ENCODE assay signal across 18 cellular contexts in genomic region chr1:96772972-96773371, GRCh38. TPM values are rescaled to one million over a fixed set of nuclear protein-coding genes. Genes with fewer than 3 reads are reported as not detected.
DNase-seq lines count a peak whose midpoint lies in the region; ATAC-seq and TF ChIP-seq lines count a peak whose summit lies in the region.
"Had no signal": no experiment of that assay in that cellular context is flagged by ENCODE, and none has a peak within 500 bp of the region (broad histone marks: within the 10 kb centered on the region; RNA-seq: fewer than 3 reads in every experiment).

No MANE protein-coding gene starts in this region.

- H3K4me2 ChIP-seq in hepatocyte = no peak overlapping the region

- H3K4me1 Mint-ChIP-seq in memory B cell = no peaks in the 10 kb centered on the region
- H3K4me1 Mint-ChIP-seq: CD14-positive monocyte had no signal

- peak overlapping the region; percentile 50 for H3K27ac Mint-ChIP-seq in memory B cell
- H3K27ac Mint-ChIP-seq: CD8-positive, alpha-beta T cell had no signal

- no peak overlapping the region for H3K9ac ChIP-seq in NT2/D1 (ENCODE audit: insufficient read length, low read depth)

- no peak for ATAC-seq in memory B cell (ENCODE audit: low read depth)
- ATAC-seq: CD8-positive, alpha-beta T cell had no signal

- TF ChIP-seq CTCF in A673 (conservative IDR thresholded peaks at IDR 0.05; ENCODE audit: low read depth, low read length) (no peak), hepatocyte (IDR thresholded peaks at IDR 0.05; ENCODE audit: poor library complexity) (no peak)

- BruUV-seq in A673 (replicated peaks; lab: Mats Ljungman, UMichigan) = no TSS peak

- no peak overlapping the region for H3K4me3 Mint-ChIP-seq in memory B cell
- H3K4me3 Mint-ChIP-seq: CD14-positive monocyte; CD8-positive, alpha-beta T cell; HFFc6 had no signal

- H3K36me3 ChIP-seq in A673 (ENCODE audit: insufficient read depth, low read length, poor library complexity, severe bottlenecking) (peaks cover 30% of the 10 kb centered on the region), NT2/D1 (ENCODE audit: insufficient read depth, insufficient read length, low read length) (peaks cover 56% of the 10 kb centered on the region), hepatocyte (replicated peaks; ENCODE audit: insufficient read depth, low read depth) (peaks cover 4% of the 10 kb centered on the region)

- WGBS in hepatocyte (ENCODE audit: low lambda C conversion rate, missing lambda C conversion rate) = 97% methylated on average over 4 of the region's 4 CpGs

- CTCF ChIA-PET in A673 (lab: Charles Lee) = no interaction called here

- peaks cover 7% of the 10 kb centered on the region for H3K79me2 ChIP-seq in hepatocyte

- intact Hi-C loops in A673 (cut with micrococcal nuclease; ENCODE audit: unreplicated experiment) = no loop called here

- H3K27me3 ChIP-seq in A673 (replicated peaks; ENCODE audit: insufficient read depth, low read depth, low read length, poor library complexity) (no peaks in the 10 kb centered on the region), NT2/D1 (ENCODE audit: insufficient read depth, insufficient read length) (no peaks in the 10 kb centered on the region), hepatocyte (no peaks in the 10 kb centered on the region)
- H3K27me3 ChIP-seq: BE2C had no signal

- H3K4me3 ChIP-seq in A673 (ENCODE audit: low read depth, low read length, poor library complexity, severe bottlenecking) (no peak overlapping the region), NT2/D1 (ENCODE audit: insufficient read length, low read depth) (no peak overlapping the region), hepatocyte (no peak overlapping the region)

- no peaks in the 10 kb centered on the region for H3K9me2 ChIP-seq in hepatocyte (replicated peaks; ENCODE audit: insufficient read depth)

- H3K27me3 Mint-ChIP-seq in memory B cell = no peaks in the 10 kb centered on the region

- DNase-seq in A673 (ENCODE audit: low spot score) (peak; percentile 11), NT2/D1 (ENCODE audit: low read depth, low spot score) (peak; percentile 20), hepatocyte (ENCODE audit: low spot score) (no peak), memory B cell (ENCODE audit: low spot score in 2 of 2) (no peak), NOMO-1 treated with DMSO at 0.1 percent for 48 hours (lab: John Stamatoyannopoulos, UW; ENCODE audit: unreplicated experiment) (no peak), NCI-H774 (lab: John Stamatoyannopoulos, UW) (no peak)
- DNase-seq in activated CD4-positive, alpha-beta T cell treated with anti-CD3 and anti-CD28 coated beads for 48 hours = no peak
- DNase-seq in activated T-cell treated with anti-CD3 and anti-CD28 coated beads, Interleukin-2, amount 50 U/mL, for 48 hours = no peak
- DNase-seq: BE2C; CD8-positive, alpha-beta T cell; COR-L47; DMS153; DMS79 treated with DMSO at 0.1 percent for 48 hours; GDM1; HCEC 1CT; HFFc6; IMR-90 had no signal

- H3K27ac ChIP-seq in A673 (ENCODE audit: low read depth, low read length, poor library complexity, severe bottlenecking) (no peak overlapping the region), hepatocyte (peak overlapping the region; percentile 59)

- no peaks in the 10 kb centered on the region for H4K20me1 ChIP-seq in hepatocyte (ENCODE audit: insufficient read depth, poor library complexity, severe bottlenecking)

- POLR2A ChIA-PET in A673 (lab: Charles Lee; ENCODE audit: low non-redundant PET) = no interaction called here

- H3K9me3 ChIP-seq in A673 (ENCODE audit: low read depth, low read length, poor library complexity, severe bottlenecking) (no peaks in the 10 kb centered on the region), NT2/D1 (ENCODE audit: insufficient read depth, low read length) (no peaks in the 10 kb centered on the region), hepatocyte (ENCODE audit: low read depth) (no peaks in the 10 kb centered on the region)
- H3K9me3 ChIP-seq: BE2C had no signal

- H3K4me1 ChIP-seq in A673 (ENCODE audit: insufficient read depth, low read length, poor library complexity, severe bottlenecking) = peaks cover 5% of the 10 kb centered on the region
- H3K4me1 ChIP-seq in NT2/D1 (ENCODE audit: insufficient read depth, insufficient read length) = no peaks in the 10 kb centered on the region
- H3K4me1 ChIP-seq in hepatocyte (ENCODE audit: insufficient read depth) = peaks cover 7% of the 10 kb centered on the region
- H3K4me1 ChIP-seq: BE2C had no signal

- no peak overlapping the region for H2AFZ ChIP-seq in hepatocyte

- peaks cover 10% of the 10 kb centered on the region for H3K36me3 Mint-ChIP-seq in memory B cell

- no peaks in the 10 kb centered on the region for H3K9me3 Mint-ChIP-seq in memory B cell
- H3K9me3 Mint-ChIP-seq: CD14-positive monocyte; CD8-positive, alpha-beta T cell; HFFc6 had no signal

RNA-seq across cellular contexts. Expression of gene PTBP2, which starts 51.4 kb away (rescaled TPM):
- total RNA-seq in A673 (2021) = 29.1 and 32.9 TPM in 2 replicates
- 27.1 and 60.7 TPM in 2 replicates for total RNA-seq in hepatocyte
- 6.7 and 10.4 TPM in 2 replicates for polyA plus RNA-seq in hepatocyte

Comparison
In these comparisons a context has a peak if more than half of its experiments do, and no peak if none do; other contexts are left out.
1. DNase-seq: peak in A673 (single experiment) and NT2/D1 (single experiment); none in hepatocyte (single experiment), memory B cell (0 of 2), NOMO-1 treated with DMSO at 0.1 percent for 48 hours (single experiment), NCI-H774 (single experiment), activated CD4-positive, alpha-beta T cell treated with anti-CD3 and anti-CD28 coated beads for 48 hours (single experiment) and activated T-cell treated with anti-CD3 and anti-CD28 coated beads, Interleukin-2, amount 50 U/mL, for 48 hours (0 of 2).